In the genomic region with DNA sequence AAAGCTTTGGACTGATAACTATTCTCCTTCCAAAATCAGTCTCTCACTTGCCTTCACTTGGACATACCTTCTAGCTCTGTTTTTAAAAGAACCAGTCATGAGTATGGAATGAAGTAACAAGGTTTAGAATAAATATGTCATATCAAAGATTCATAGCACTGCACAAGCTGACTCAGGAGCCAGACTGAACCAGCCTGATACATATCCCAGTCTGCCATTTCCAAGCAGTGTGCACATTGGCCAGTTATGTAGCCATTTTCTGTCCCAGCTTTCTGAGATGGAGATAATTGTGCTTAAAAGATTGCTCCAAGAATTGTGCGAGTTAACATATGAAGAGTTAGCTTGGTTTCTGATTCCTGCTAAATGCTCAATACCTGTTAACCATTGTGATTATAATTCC, we compare ENCODE assay signal across 23 cellular contexts.
A peak's percentile ranks its signal among the peaks of the same experiment; 100 is the strongest.
DNase-seq lines count a peak whose midpoint lies in the region; ATAC-seq, FAIRE-seq and TF ChIP-seq lines count a peak whose summit lies in the region.
"Had no signal": no experiment of that assay in that cellular context is flagged by ENCODE, and none has a peak within 500 bp of the region (broad histone marks: within the 10 kb centered on the region; RNA-seq: fewer than 3 reads in every experiment).

No MANE protein-coding gene starts in this region.

- H3K27ac ChIP-seq in foreskin keratinocyte: no peak overlapping the region
- H3K27ac ChIP-seq: A549; BLaER1 treated with 17β-estradiol and CSF1 and Interleukin-3, amounts not matched to agents 10 nM and 100 nM had no signal

- H3K4me3 ChIP-seq in AG09309 (ENCODE audit: control insufficient read depth, low read depth, low read length): no peak overlapping the region
- H3K4me3 ChIP-seq: A549; BLaER1 treated with 17β-estradiol and CSF1 and Interleukin-3, amounts not matched to agents 10 nM and 100 nM had no signal

- DNase-seq in AG09309 (ENCODE audit: low read depth): peak; percentile 18
- peak; percentile 47 for DNase-seq in HTR-8/SVneo (ENCODE audit: insufficient read length, low spot score)
- DNase-seq in astrocyte of the hippocampus (ENCODE audit: low read depth, low spot score): peak; percentile 32
- peak; percentile 53 to 75 for DNase-seq in foreskin keratinocyte
- DNase-seq in iPS-NIHi7 (ENCODE audit: extremely low spot score): no peak
- DNase-seq in HPDE6-E6E7 (ENCODE audit: extremely low spot score): no peak
- DNase-seq in activated CD4-positive, alpha-beta T cell treated with anti-CD3 and anti-CD28 coated beads, Interleukin-2, amount 50 U/mL, for 1 hour: no peak
- DNase-seq: activated T-cell treated with anti-CD3 and anti-CD28 coated beads, Interleukin-2, amount 50 U/mL, for 48 hours; aorta; Calu3; effector memory CD8-positive, alpha-beta T cell; H9; head of caudate nucleus; KG1; NCI-H1048; NCI-H187; NCI-H69; nephron progenitor cell; Right ventricle myocardium superior; T-helper 1 cell had no signal

- TF ChIP-seq CTCF in AG09309 (IDR thresholded peaks at IDR 0.05; ENCODE audit: control insufficient read depth, insufficient read depth, low read depth, low read length, missing control alignments) (no peak), foreskin keratinocyte (conservative IDR thresholded peaks at IDR 0.05) (no peak)

- ATAC-seq in foreskin keratinocyte: peak; percentile 83
- ATAC-seq in GM18907 (IDR thresholded peaks at IDR 0.05; ENCODE audit: unreplicated experiment): no peak
- ATAC-seq: A549; effector memory CD8-positive, alpha-beta T cell had no signal

- no peaks in the 10 kb centered on the region for H3K4me1 ChIP-seq in foreskin keratinocyte

- peaks cover 5% of the 10 kb centered on the region for H3K27me3 ChIP-seq in foreskin keratinocyte
- H3K27me3 ChIP-seq: BLaER1 treated with 17β-estradiol and CSF1 and Interleukin-3, amounts not matched to agents 10 nM and 100 nM had no signal

- peak; percentile 87 for FAIRE-seq in HTR-8/SVneo (lab: Jason Lieb, UNC)
- FAIRE-seq: A549 had no signal

Comparison
In these comparisons a context has a peak if more than half of its experiments do, and no peak if none do; other contexts are left out.
1. DNase-seq: peak in AG09309 (single experiment), HTR-8/SVneo (single experiment), astrocyte of the hippocampus (single experiment) and foreskin keratinocyte (2 of 2); none in iPS-NIHi7 (single experiment), HPDE6-E6E7 (single experiment) and activated CD4-positive, alpha-beta T cell treated with anti-CD3 and anti-CD28 coated beads, Interleukin-2, amount 50 U/mL, for 1 hour (single experiment).